In genomic region chr2:84856785-84857184, GRCh38 we compare ENCODE assay signal across 10 cellular contexts. TPM values are rescaled to one million over a fixed set of nuclear protein-coding genes. Genes with fewer than 3 reads are reported as not detected.
DNase-seq lines count a peak whose midpoint lies in the region; ATAC-seq and TF ChIP-seq lines count a peak whose summit lies in the region.
"Had no signal": no experiment of that assay in that cellular context is flagged by ENCODE, and none has a peak within 500 bp of the region (broad histone marks: within the 10 kb centered on the region; RNA-seq: fewer than 3 reads in every experiment).

No MANE protein-coding gene starts in this region.

- no peaks in the 10 kb centered on the region for H3K4me1 ChIP-seq in SK-N-SH (ENCODE audit: control insufficient read depth in 1 of 2, insufficient read depth in 2 of 2, low read depth in 1 of 2, low read length in 1 of 2)

- no peaks in the 10 kb centered on the region for H3F3A ChIP-seq in SK-N-SH (replicated peaks; ENCODE audit: insufficient read depth)

- POLR2A ChIA-PET in naive thymus-derived CD8-positive, alpha-beta T cell (lab: Charles Lee): interaction anchor here (1.7 to 12.0 kb wide), 5 partner anchors 12 to 116 kb away, joined by 5 to 247 read pairs (median 5); no protein-coding TSS in a partner anchor
- POLR2A ChIA-PET in SK-N-SH (lab: Yijun Ruan, JAX): no interaction called here

- WGBS in SK-N-SH (ENCODE audit: low lambda C conversion rate): 48% methylated on average over 6 of the region's 6 CpGs

- H3K36me3 ChIP-seq in SK-N-SH (replicated peaks in 1 of 2; ENCODE audit: control insufficient read depth in 1 of 2, insufficient read depth in 2 of 2, low read length in 1 of 2): no peaks in the 10 kb centered on the region

- H3K9me2 ChIP-seq in SK-N-SH: no peaks in the 10 kb centered on the region

- H3K79me2 ChIP-seq in SK-N-SH (ENCODE audit: insufficient read depth): no peaks in the 10 kb centered on the region

- H3K27me3 Mint-ChIP-seq in naive thymus-derived CD8-positive, alpha-beta T cell: no peaks in the 10 kb centered on the region

- no peaks in the 10 kb centered on the region for H3K9me3 ChIP-seq in SK-N-SH

- no peak for TF ChIP-seq EP300 in SK-N-SH (IDR thresholded peaks at IDR 0.05; ENCODE audit: borderline replicate concordance in 1 of 2, low read depth in 1 of 2, low read length in 1 of 2)

- no peak overlapping the region for H3K27ac ChIP-seq in SK-N-SH (ENCODE audit: low read depth in 2 of 2, low read length in 1 of 2)

- peaks cover 79 to 97% (median 94%) of the 10 kb centered on the region in 4 donors for H3K4me1 Mint-ChIP-seq in naive thymus-derived CD8-positive, alpha-beta T cell

- H3K27ac Mint-ChIP-seq in naive thymus-derived CD8-positive, alpha-beta T cell: peak overlapping the region; percentile 93 to 99 (median 98)

- no peak for TF ChIP-seq CTCF in SK-N-SH (IDR thresholded peaks at IDR 0.05)

- no peaks in the 10 kb centered on the region for H4K20me1 ChIP-seq in SK-N-SH (ENCODE audit: insufficient read depth)

- H3K9me3 Mint-ChIP-seq in naive thymus-derived CD8-positive, alpha-beta T cell: peaks cover 0 to 17% (median 6%) of the 10 kb centered on the region in 9 donors

- H3K27me3 ChIP-seq in SK-N-SH (ENCODE audit: insufficient read depth): peaks cover 14% of the 10 kb centered on the region; the same call in 1 of the 2 replicates

- H2AFZ ChIP-seq in SK-N-SH (ENCODE audit: low read depth): no peak overlapping the region

- H3K4me2 ChIP-seq in SK-N-SH: no peak overlapping the region

- no peak overlapping the region for H3K9ac ChIP-seq in SK-N-SH

- CTCF ChIA-PET in SK-N-SH (lab: Yijun Ruan, JAX): interaction anchor here (0.6 kb wide), 1 partner anchor 14 kb away, joined by 3 read pairs; no protein-coding TSS in a partner anchor

- no peak for TF ChIP-seq RAD21 in SK-N-SH (IDR thresholded peaks at IDR 0.05; ENCODE audit: low read length)

- H3K4me3 ChIP-seq in SK-N-SH (ENCODE audit: low read depth in 2 of 2, low read length in 1 of 2): no peak overlapping the region

- peaks cover 11 to 55% (median 40%) of the 10 kb centered on the region in 3 donors for H3K36me3 Mint-ChIP-seq in naive thymus-derived CD8-positive, alpha-beta T cell

- peak overlapping the region; percentile 57 to 87 (median 80) for H3K4me3 Mint-ChIP-seq in naive thymus-derived CD8-positive, alpha-beta T cell

- DNase-seq in activated CD8-positive, alpha-beta memory T cell treated with anti-CD3 and anti-CD28 coated beads for 24 hours: peak; percentile 72
- peak in 1 of 10 donors; percentile 42 for DNase-seq in naive thymus-derived CD8-positive, alpha-beta T cell
- DNase-seq in iPS-NIHi7 (ENCODE audit: extremely low spot score) (no peak), SIG-M5 (lab: John Stamatoyannopoulos, UW) (no peak), EL (no peak), SK-N-SH (no peak)
- DNase-seq: GF-D8, NCI-H526 treated with DMSO at 0.1 percent for 48 hours had no signal

- ATAC-seq in GM19395 (IDR thresholded peaks at IDR 0.05; ENCODE audit: unreplicated experiment) (peak; percentile 70), HG03571 (IDR thresholded peaks at IDR 0.05; ENCODE audit: unreplicated experiment) (peak; percentile 66)
- peak; percentile 38 to 51 for ATAC-seq in naive thymus-derived CD8-positive, alpha-beta T cell

TF ChIP-seq in SK-N-SH, 30 proteins besides CTCF, POLR2A, EP300 and RAD21:
- TF ChIP-seq PBX3 (IDR thresholded peaks at IDR 0.05) (no peak), IRF3 (IDR thresholded peaks at IDR 0.05; ENCODE audit: low read depth, low read length) (no peak), MXI1 (IDR thresholded peaks at IDR 0.05; ENCODE audit: low read depth, low read length) (no peak), USF2 (IDR thresholded peaks at IDR 0.05; ENCODE audit: borderline replicate concordance, low read depth, low read length) (no peak), USF1 (IDR thresholded peaks at IDR 0.05; ENCODE audit: borderline replicate concordance, low read depth) (no peak), GATA2 (CRISPR knock-in tag; IDR thresholded peaks at IDR 0.05) (no peak), CHD2 (IDR thresholded peaks at IDR 0.05; ENCODE audit: low read length, partially characterized antibody) (no peak), GABPA (IDR thresholded peaks at IDR 0.05; ENCODE audit: low read depth) (no peak)

RNA-seq across cellular contexts. Expression of gene TRABD2A, which starts 24.1 kb away (rescaled TPM):
- 100 to 1,000 TPM; 165 to 168 TPM for total RNA-seq in naive thymus-derived CD8-positive, alpha-beta T cell
- polyA plus RNA-seq in naive thymus-derived CD8-positive, alpha-beta T cell: 100 to 1,000 TPM in 2 of 3 donors, 10 to 100 TPM in 1; 70.1 to 173 (median 104) TPM
- 3.0 and 3.8 TPM in 2 replicates for polyA plus RNA-seq in SK-N-SH (2012; rRNA removed)
- 2.4 and 3.6 TPM in 2 replicates for polyA plus RNA-seq in SK-N-SH (2012; cell fraction: cytosol; rRNA removed)
- 2.2 TPM in 2 replicates for polyA plus RNA-seq in SK-N-SH (2012; cell fraction: nucleus; rRNA removed)

RNA-seq across cellular contexts. Expression of gene TMSB10, which starts 48.7 kb away (rescaled TPM):
- total RNA-seq in naive thymus-derived CD8-positive, alpha-beta T cell: 1,000 to 10,000 TPM; 1,479 to 1,535 TPM
- polyA plus RNA-seq in naive thymus-derived CD8-positive, alpha-beta T cell: 1,000 to 10,000 TPM; 6,950 to 8,855 (median 7,882) TPM
- polyA plus RNA-seq in SK-N-SH (2012; rRNA removed): 3,924 and 7,920 TPM in 2 replicates
- polyA plus RNA-seq in SK-N-SH (2012; cell fraction: cytosol; rRNA removed): 5,618 and 8,173 TPM in 2 replicates
- 1,784 and 3,464 TPM in 2 replicates for polyA plus RNA-seq in SK-N-SH (2012; cell fraction: nucleus; rRNA removed)

Comparison
In these comparisons a context has a peak if more than half of its experiments do, and no peak if none do; other contexts are left out.
1. RNA of gene TRABD2A, which starts 24.1 kb away (polyA plus RNA-seq): 70.1 to 173 TPM in naive thymus-derived CD8-positive, alpha-beta T cell; 2.2 to 3.8 TPM in SK-N-SH; every median in the first group is over 10 times any median in the second.
2. Peak in every context shown above with its lines, with median percentiles within 50 percentile points of each other: ATAC-seq.